In the genomic region with DNA sequence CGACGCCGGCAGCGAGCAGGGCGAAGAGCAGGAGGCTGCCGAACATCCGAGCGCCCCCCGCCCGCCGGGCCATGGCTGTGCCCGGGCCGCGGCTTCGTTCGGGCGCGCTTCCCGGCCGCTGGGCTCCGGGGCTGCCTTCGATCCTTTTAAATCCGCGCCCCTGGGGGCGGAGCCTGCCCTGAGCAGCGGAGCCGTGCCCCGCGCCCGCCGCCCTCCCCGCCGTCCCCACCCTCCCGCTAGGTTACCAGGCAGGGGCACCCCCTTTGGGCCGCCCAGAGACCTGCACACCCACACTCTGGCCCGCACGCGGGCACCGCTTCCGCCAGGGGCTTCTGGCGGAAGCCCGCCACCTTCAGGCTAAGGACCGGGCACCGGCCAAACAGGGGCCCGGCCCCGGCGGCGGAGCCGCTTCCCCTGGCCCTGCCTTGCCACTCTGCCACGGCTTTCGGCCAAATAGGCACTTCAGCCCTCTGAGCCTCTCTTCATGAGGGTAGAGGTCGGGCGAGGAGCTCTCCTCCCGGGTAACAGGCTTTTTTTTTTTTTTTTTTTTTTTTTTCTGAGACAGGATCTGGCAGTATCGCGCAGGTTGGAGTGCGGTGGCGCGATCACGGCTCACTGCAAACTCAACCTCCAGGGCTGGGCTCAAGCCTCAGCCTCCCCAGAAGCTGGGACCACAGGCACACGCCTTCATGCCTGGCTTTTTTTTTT, we compare ENCODE assay signal across 8 cellular contexts. TPM values are rescaled to one million over a fixed set of nuclear protein-coding genes. Genes with fewer than 3 reads are reported as not detected.
DNase-seq lines count a peak whose midpoint lies in the region; ATAC-seq and TF ChIP-seq lines count a peak whose summit lies in the region.

A gene with protein sequence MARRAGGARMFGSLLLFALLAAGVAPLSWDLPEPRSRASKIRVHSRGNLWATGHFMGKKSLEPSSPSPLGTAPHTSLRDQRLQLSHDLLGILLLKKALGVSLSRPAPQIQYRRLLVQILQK (minus strand): TSS at position 120 of the 708 bp plus-strand sequence. CDS start 47 bp downstream, at position 73.

- H3K4me1 Mint-ChIP-seq in activated naive CD8-positive, alpha-beta T cell treated with anti-CD3 and anti-CD28 coated beads, Interleukin-2, amount 50 U/mL, for 24 hours, result peaks cover 40% of the 10 kb centered on the region
- peaks cover 16% of the 10 kb centered on the region for H3K4me1 Mint-ChIP-seq in type B pancreatic cell (ENCODE audit: unreplicated experiment)

- peaks cover 4% of the 10 kb centered on the region for H3K79me2 ChIP-seq in SU-DHL-6 (ENCODE audit: insufficient read depth, low read length)

- H3K36me3 Mint-ChIP-seq in activated naive CD8-positive, alpha-beta T cell treated with anti-CD3 and anti-CD28 coated beads, Interleukin-2, amount 50 U/mL, for 24 hours (ENCODE audit: low read depth), result no peaks in the 10 kb centered on the region
- H3K36me3 Mint-ChIP-seq in type B pancreatic cell, result no peaks in the 10 kb centered on the region

- no peaks in the 10 kb centered on the region for H3K9me2 ChIP-seq in SU-DHL-6 (replicated peaks; ENCODE audit: insufficient read depth, low read length)

- peak within 1 kb of the TSS; percentile 69 for H3K4me3 Mint-ChIP-seq in activated naive CD8-positive, alpha-beta T cell treated with anti-CD3 and anti-CD28 coated beads, Interleukin-2, amount 50 U/mL, for 24 hours
- peak within 1 kb of the TSS; percentile 85 for H3K4me3 Mint-ChIP-seq in type B pancreatic cell

- H3K4me2 ChIP-seq in SU-DHL-6 (ENCODE audit: low read depth, low read length, poor library complexity, severe bottlenecking), result peak within 1 kb of the TSS; percentile 63

- ATAC-seq in activated naive CD8-positive, alpha-beta T cell treated with anti-CD3 and anti-CD28 coated beads, Interleukin-2, amount 50 U/mL, for 24 hours, result peak; percentile 76
- ATAC-seq in heart left ventricle, result peak; percentile 36 to 72 (median 66)

- no peaks in the 10 kb centered on the region for H4K20me1 ChIP-seq in SU-DHL-6 (ENCODE audit: low read depth, low read length)

- TF ChIP-seq POLR2A in NB4 (IDR thresholded peaks at IDR 0.05; ENCODE audit: extremely low read depth, insufficient read length) (no peak), heart left ventricle (IDR thresholded peaks at IDR 0.05) (peak in 1 of 2 donors; percentile 49)

- peaks cover 28% of the 10 kb centered on the region for H3F3A ChIP-seq in SU-DHL-6 (ENCODE audit: insufficient read depth)

- H2AFZ ChIP-seq in SU-DHL-6 (ENCODE audit: low read depth, low read length, severe bottlenecking), result peak within 1 kb of the TSS; percentile 52

- CTCF ChIA-PET in GM10248 (lab: Yijun Ruan, JAX), result interaction anchor here (0.6 to 2.1 kb wide), 12 partner anchors 8 to 59 kb away, joined by 3 to 6 read pairs (median 4); partner anchors contain the start of genes SEC11A and ZSCAN2

- WGBS in heart left ventricle, 4 donors, result 1% methylated on average over 26 to 61 of the region's 61 CpGs

- no peaks in the 10 kb centered on the region for H3K9me3 Mint-ChIP-seq in activated naive CD8-positive, alpha-beta T cell treated with anti-CD3 and anti-CD28 coated beads, Interleukin-2, amount 50 U/mL, for 24 hours
- no peaks in the 10 kb centered on the region for H3K9me3 Mint-ChIP-seq in type B pancreatic cell

- H3K27me3 Mint-ChIP-seq in activated naive CD8-positive, alpha-beta T cell treated with anti-CD3 and anti-CD28 coated beads, Interleukin-2, amount 50 U/mL, for 24 hours, result no peaks in the 10 kb centered on the region
- peaks cover 5% of the 10 kb centered on the region for H3K27me3 Mint-ChIP-seq in type B pancreatic cell

- H3K4me3 ChIP-seq in HFF-Myc (replicated peaks; ENCODE audit: low read depth, low read length), result peak within 1 kb of the TSS; percentile 51
- peak within 1 kb of the TSS; percentile 59 for H3K4me3 ChIP-seq in NB4 (ENCODE audit: low read depth, low read length)
- H3K4me3 ChIP-seq in SU-DHL-6 (ENCODE audit: insufficient read depth, low read length, poor library complexity, severe bottlenecking), result peak within 1 kb of the TSS; percentile 46
- peak within 1 kb of the TSS; percentile 6 to 87 (median 70) for H3K4me3 ChIP-seq in heart left ventricle

- peak within 1 kb of the TSS; percentile 76 for H3K27ac Mint-ChIP-seq in activated naive CD8-positive, alpha-beta T cell treated with anti-CD3 and anti-CD28 coated beads, Interleukin-2, amount 50 U/mL, for 24 hours
- H3K27ac Mint-ChIP-seq in type B pancreatic cell, result peak within 1 kb of the TSS; percentile 73

- TF ChIP-seq CTCF in GM10248 (IDR thresholded peaks at IDR 0.05; ENCODE audit: control extremely low read depth, extremely low read depth, low read depth, missing control alignments) (peak; percentile 45), HFF-Myc (IDR thresholded peaks at IDR 0.05; ENCODE audit: low read depth, low read length, missing control alignments) (peak; percentile 67), NB4 (IDR thresholded peaks at IDR 0.05; ENCODE audit: low read depth, low read length) (peak; percentile 82), SU-DHL-6 (IDR thresholded peaks at IDR 0.05; ENCODE audit: insufficient read depth, low read length, poor library complexity, severe bottlenecking) (peak; percentile 72), heart left ventricle (IDR thresholded peaks at IDR 0.05) (peak; percentile 32 to 84 (median 52)), type B pancreatic cell (conservative IDR thresholded peaks at IDR 0.05) (peak; percentile 78)

- DNase-seq in GM10248 (ENCODE audit: extremely low spot score) (peak; percentile 85), HFF-Myc (ENCODE audit: extremely low read depth, low read depth) (no peak), NB4 (ENCODE audit: low read depth) (peak; percentile 95), heart left ventricle (peak; percentile 78 to 88 (median 83)), posterior cingulate gyrus (peak; percentile 39 to 95 (median 66)), type B pancreatic cell (ENCODE audit: extremely low spot score, unreplicated experiment) (peak; percentile 86)
- peak; percentile 85 for DNase-seq in activated naive CD8-positive, alpha-beta T cell treated with anti-CD3 and anti-CD28 coated beads, Interleukin-2, amount 50 U/mL, for 24 hours

- H3K27me3 ChIP-seq in SU-DHL-6 (ENCODE audit: low read length) (no peaks in the 10 kb centered on the region), heart left ventricle (no peaks in the 10 kb centered on the region)

- H3K9ac ChIP-seq in SU-DHL-6 (ENCODE audit: low read length), result peak within 1 kb of the TSS; percentile 55

- H3K9me3 ChIP-seq in SU-DHL-6 (ENCODE audit: insufficient read depth, low read length) (no peaks in the 10 kb centered on the region), heart left ventricle (no peaks in the 10 kb centered on the region)

- POLR2A ChIA-PET in GM10248 (lab: Yijun Ruan, JAX), result interaction anchor here (0.6 to 0.7 kb wide), 2 partner anchors 48 to 84 kb away, joined by 5 to 9 read pairs; no protein-coding TSS in a partner anchor

- H3K4me1 ChIP-seq in heart left ventricle, result peaks cover 0 to 40% (median 20%) of the 10 kb centered on the region in 12 donors

- intact Hi-C loops in heart left ventricle (cut with DNase I) (loop anchor here (2.0 to 10.0 kb wide), 14 partner anchors 44 to 277 kb away; partner anchors contain the start of genes ALPK3 (in 4 of the 10), SEC11A (in 4 of the 10), ZNF592 (in 1 of the 10) and ZSCAN2 (in 1 of the 10)), posterior cingulate gyrus (cut with DNase I) (loop anchor here (5.0 kb wide), 2 partner anchors 59 to 274 kb away; partner anchors contain the start of gene SEC11A)

- H3K27ac ChIP-seq in SU-DHL-6 (ENCODE audit: low read depth, low read length), result peak within 1 kb of the TSS; percentile 68
- H3K27ac ChIP-seq in heart left ventricle, result peak within 1 kb of the TSS; percentile 16 to 90 (median 78)

- H3K36me3 ChIP-seq in SU-DHL-6 (ENCODE audit: low read length) (no peaks in the 10 kb centered on the region), heart left ventricle (peaks cover 0 to 6% (median 0%) of the 10 kb centered on the region in 9 donors)

RNA-seq across cellular contexts. Expression of the gene that starts here (rescaled TPM):
- total RNA-seq in heart left ventricle, result 1 to 10 TPM; 1.4 to 8.6 (median 2.8) TPM
- 1 to 10 TPM; 3.9 to 6.6 TPM for polyA plus RNA-seq in heart left ventricle
- total RNA-seq in type B pancreatic cell (ENCODE audit: low replicate concordance), result 7.4 and 8.2 TPM in 2 replicates
